ENCODE assay signal across 8 cellular contexts in genomic region chr15:64092864-64093626, GRCh38. TPM values are rescaled to one million over a fixed set of nuclear protein-coding genes. Genes with fewer than 3 reads are reported as not detected.
A peak's percentile ranks its signal among the peaks of the same experiment; 100 is the strongest.
DNase-seq lines count a peak whose midpoint lies in the region; FAIRE-seq and TF ChIP-seq lines count a peak whose summit lies in the region.

No MANE protein-coding gene starts in this region.

- no peak for FAIRE-seq in keratinocyte (lab: Jason Lieb, UNC)

- H3K4me3 ChIP-seq in HUES48 (ENCODE audit: low read depth, low read length), result peak overlapping the region; percentile 93
- peak overlapping the region; percentile 62 to 69 (median 67) for H3K4me3 ChIP-seq in mammary epithelial cell (replicated peaks in 1 of 3; ENCODE audit: insufficient read depth in 1 of 3, low read depth in 2 of 3, low read length in 3 of 3)
- H3K4me3 ChIP-seq in keratinocyte (ENCODE audit: control insufficient read depth in 2 of 3, extremely low read depth in 1 of 3, insufficient read depth in 2 of 3, low read depth in 1 of 3, low read length in 3 of 3), result peak overlapping the region; percentile 60 to 70 (median 66)

- H3K9ac ChIP-seq in HUES48 (ENCODE audit: low read depth, low read length), result peak overlapping the region; percentile 74
- H3K9ac ChIP-seq in mammary epithelial cell (ENCODE audit: insufficient read depth, low read length), result peak overlapping the region; percentile 89
- H3K9ac ChIP-seq in keratinocyte (ENCODE audit: control insufficient read depth, extremely low read depth, insufficient read depth, low read length), result peak overlapping the region; percentile 79

- TF ChIP-seq CTCF in mammary epithelial cell (conservative IDR thresholded peaks at IDR 0.05 in 1 of 2, IDR thresholded peaks at IDR 0.05 in 1 of 2; ENCODE audit: extremely low read depth in 1 of 2, insufficient read depth in 1 of 2, low read depth in 1 of 2, low read length in 2 of 2) (peak in 1 of 2 donors; percentile 11), keratinocyte (optimal IDR thresholded peaks at IDR 0.05 in 1 of 3, IDR thresholded peaks at IDR 0.05 in 1 of 3, conservative IDR thresholded peaks at IDR 0.05 in 1 of 3; ENCODE audit: extremely low read depth in 1 of 3, insufficient read depth in 2 of 3, low read length in 3 of 3) (no peak)

- peak overlapping the region; percentile 92 for H3K4me2 ChIP-seq in mammary epithelial cell (ENCODE audit: insufficient read depth, low read depth, low read length)
- peak overlapping the region; percentile 96 for H3K4me2 ChIP-seq in keratinocyte (ENCODE audit: control insufficient read depth, extremely low read depth, insufficient read depth, low read depth, low read length)

- H3K36me3 ChIP-seq in HUES48 (ENCODE audit: control insufficient read depth, insufficient read depth, low read length), result peaks cover 18% of the 10 kb centered on the region
- peaks cover 8% of the 10 kb centered on the region for H3K36me3 ChIP-seq in mammary epithelial cell (ENCODE audit: insufficient read depth, low read length)
- H3K36me3 ChIP-seq in keratinocyte (ENCODE audit: control insufficient read depth in 2 of 2, extremely low read depth in 1 of 2, insufficient read depth in 2 of 2, low read length in 2 of 2), result peaks cover 2 to 6% of the 10 kb centered on the region in 2 experiments

- peak; percentile 46 for DNase-seq in ACHN
- peak; percentile 39 for DNase-seq in SKM-1 treated with dmso at 0.1 percent for 144 hours (lab: John Stamatoyannopoulos, UW; ENCODE audit: unreplicated experiment)
- peak; percentile 38 for DNase-seq in mammary epithelial cell
- no peak for DNase-seq in keratinocyte (ENCODE audit: low read depth, low spot score)
- peak; percentile 3 to 7 for DNase-seq in stimulated activated CD4-positive, alpha-beta T cell treated with anti-CD3 and anti-CD28 coated beads, Interleukin-1b, Interleukin-23, amount 100 ng/mL, for 4 hours (ENCODE audit: low read depth in 2 of 2)
- DNase-seq in GOT3 (lab: John Stamatoyannopoulos, UW), result no peak

- peak; percentile 14 for TF ChIP-seq POLR2A in GM15510 (IDR thresholded peaks at IDR 0.05; ENCODE audit: borderline replicate concordance, extremely low read depth, insufficient read length)

- H3K27ac ChIP-seq in HUES48 (ENCODE audit: low read depth, low read length), result peak overlapping the region; percentile 81
- H3K27ac ChIP-seq in mammary epithelial cell (ENCODE audit: insufficient read depth, low read depth, low read length), result peak overlapping the region; percentile 64
- H3K27ac ChIP-seq in keratinocyte (ENCODE audit: control insufficient read depth, insufficient read depth, low read length), result peak overlapping the region; percentile 87

- H3K4me1 ChIP-seq in HUES48 (ENCODE audit: control insufficient read depth, insufficient read depth, low read length) (peaks cover 15% of the 10 kb centered on the region), mammary epithelial cell (ENCODE audit: insufficient read depth, low read length) (peaks cover 24% of the 10 kb centered on the region), keratinocyte (ENCODE audit: control insufficient read depth, extremely low read depth, insufficient read depth, low read length) (peaks cover 35% of the 10 kb centered on the region)

- 5% methylated on average over 19 of the region's 22 CpGs for WGBS in mammary epithelial cell (ENCODE audit: low coverage, missing lambda C conversion rate)

- H4K20me1 ChIP-seq in mammary epithelial cell (ENCODE audit: insufficient read depth, low read length), result no peaks in the 10 kb centered on the region
- no peaks in the 10 kb centered on the region for H4K20me1 ChIP-seq in keratinocyte (ENCODE audit: control insufficient read depth, extremely low read depth, insufficient read depth, low read length)

- BruUV-seq in mammary epithelial cell (replicated peaks; lab: Mats Ljungman, UMichigan), result TSS peak; percentile 58

- dilution Hi-C loops in mammary epithelial cell (cut with HindIII; ENCODE audit: low sequenced_read_pairs), result no loop called here
- dilution Hi-C loops in keratinocyte (cut with MboI; ENCODE audit: extremely low pct_ligation_motif_present, low sequenced_read_pairs), result no loop called here

- CTCF ChIA-PET in mammary epithelial cell (lab: Charles Lee; ENCODE audit: low non-redundant PET), result interaction anchor here (0.6 to 1.1 kb wide), 3 partner anchors 43 to 148 kb away, joined by 3 to 11 read pairs (median 3); no protein-coding TSS in a partner anchor

- in situ Hi-C loops in ACHN (cut with HindIII; ENCODE audit: low pct_ligation_motif_present, low pct_unique_long_range_greater_than_20kb, low sequenced_read_pairs), result no loop called here
- in situ Hi-C loops in mammary epithelial cell (cut with MboI; ENCODE audit: low sequenced_read_pairs in 2 of 2), result no loop called here

- no peaks in the 10 kb centered on the region for H3K27me3 ChIP-seq in HUES48 (ENCODE audit: control insufficient read depth, insufficient read depth, low read length)
- H3K27me3 ChIP-seq in mammary epithelial cell (ENCODE audit: insufficient read depth, low read length), result no peaks in the 10 kb centered on the region
- no peaks in the 10 kb centered on the region for H3K27me3 ChIP-seq in keratinocyte (ENCODE audit: control insufficient read depth, extremely low read depth, insufficient read depth, low read length)

- H3K9me3 ChIP-seq in HUES48 (ENCODE audit: control insufficient read depth, insufficient read depth, low read length) (no peaks in the 10 kb centered on the region), mammary epithelial cell (replicated peaks; ENCODE audit: insufficient read depth, low read length) (no peaks in the 10 kb centered on the region), keratinocyte (ENCODE audit: control insufficient read depth, low read depth, low read length) (no peaks in the 10 kb centered on the region)

- H3K79me2 ChIP-seq in mammary epithelial cell (ENCODE audit: insufficient read depth, low read length) (peaks cover 74% of the 10 kb centered on the region), keratinocyte (ENCODE audit: control insufficient read depth, insufficient read depth, low read length) (peaks cover 68% of the 10 kb centered on the region)

- H2AFZ ChIP-seq in mammary epithelial cell (ENCODE audit: low read depth, low read length) (peak overlapping the region; percentile 89), keratinocyte (ENCODE audit: control insufficient read depth, low read length) (peak overlapping the region; percentile 69)

- intact Hi-C loops in mammary epithelial cell (cut with micrococcal nuclease), result loop anchor here (10.0 kb wide), 2 partner anchors 262 to 588 kb away; partner anchors contain the start of genes CSNK1G1 and USP3

- no peaks in the 10 kb centered on the region for H3K9me1 ChIP-seq in keratinocyte (ENCODE audit: control insufficient read depth, extremely low read depth, insufficient read depth, low read length)

RNA-seq across cellular contexts. Expression of gene CIAO2A, which starts 0.6 kb away (rescaled TPM):
- 10 to 100 TPM; 31.8 to 47.0 TPM for total RNA-seq in mammary epithelial cell
- polyA plus RNA-seq in mammary epithelial cell (44.6 TPM), keratinocyte (50.2 to 111 TPM (median 51.8 TPM) in 3 replicates)
- polyA minus RNA-seq in mammary epithelial cell (76.9 TPM), keratinocyte (4.8 to 16.1 TPM (median 5.6 TPM) in 3 replicates)
- 39.3 TPM for polyA plus RNA-seq in keratinocyte (2011; ENCODE audit: low read depth)
- polyA plus RNA-seq in keratinocyte (2011; cell fraction: cytosol; rRNA removed), result 51.7 and 96.5 TPM in 2 replicates
- polyA plus RNA-seq in keratinocyte (2011; cell fraction: nucleus; rRNA removed), result 18.3 and 26.3 TPM in 2 replicates
- polyA plus RNA-seq in keratinocyte (2012; ENCODE audit: low replicate concordance), result 40.5 and 54.7 TPM in 2 replicates
- 18.8 TPM for polyA minus RNA-seq in keratinocyte (2011; cell fraction: cytosol; rRNA and poly(A)+ RNA removed)
- 5.2 and 5.7 TPM in 2 replicates for polyA minus RNA-seq in keratinocyte (2011; cell fraction: nucleus; rRNA and poly(A)+ RNA removed)

RNA-seq across cellular contexts. Expression of gene SNX1, which starts 2.7 kb away (rescaled TPM):
- total RNA-seq in mammary epithelial cell, result 100 to 1,000 TPM in 1 of 2 donors, 10 to 100 TPM in 1; 42.5 to 100 TPM
- 75.5 TPM for polyA plus RNA-seq in mammary epithelial cell
- 35.7 TPM for polyA minus RNA-seq in mammary epithelial cell
- polyA plus RNA-seq in keratinocyte, result 78.1 to 90.2 TPM (median 86.5 TPM) in 3 replicates
- polyA plus RNA-seq in keratinocyte (2011; ENCODE audit: low read depth), result 49.5 TPM
- 85.7 and 102 TPM in 2 replicates for polyA plus RNA-seq in keratinocyte (2011; cell fraction: cytosol; rRNA removed)
- 133 and 137 TPM in 2 replicates for polyA plus RNA-seq in keratinocyte (2011; cell fraction: nucleus; rRNA removed)
- polyA plus RNA-seq in keratinocyte (2012; ENCODE audit: low replicate concordance), result 52.4 and 71.7 TPM in 2 replicates
- polyA minus RNA-seq in keratinocyte, result 45.7 to 65.1 TPM (median 49.1 TPM) in 3 replicates
- polyA minus RNA-seq in keratinocyte (2011; cell fraction: cytosol; rRNA and poly(A)+ RNA removed), result 34.7 TPM
- polyA minus RNA-seq in keratinocyte (2011; cell fraction: nucleus; rRNA and poly(A)+ RNA removed), result 34.9 and 51.3 TPM in 2 replicates

RNA-seq across cellular contexts. Expression of gene DAPK2, which starts 46.8 kb away (rescaled TPM):
- 1 to 10 TPM in 1 of 2 donors, under 1 TPM in 1; 0.82 to 2.3 TPM for total RNA-seq in mammary epithelial cell
- 0.80 TPM for polyA plus RNA-seq in mammary epithelial cell
- polyA minus RNA-seq in mammary epithelial cell, result not detected
- 0.83 to 1.7 TPM (median 1.4 TPM) in 3 replicates for polyA plus RNA-seq in keratinocyte
- polyA plus RNA-seq in keratinocyte (2011; ENCODE audit: low read depth), result 5.5 TPM
- polyA plus RNA-seq in keratinocyte (2011; cell fraction: cytosol; rRNA removed), result 1.2 and 1.6 TPM in 2 replicates
- 3.3 and 4.8 TPM in 2 replicates for polyA plus RNA-seq in keratinocyte (2011; cell fraction: nucleus; rRNA removed)
- polyA plus RNA-seq in keratinocyte (2012; ENCODE audit: low replicate concordance), result 0.85 and 6.7 TPM in 2 replicates
- polyA minus RNA-seq in keratinocyte, result 0.56 to 1.6 TPM (median 1.3 TPM) in 3 replicates
- polyA minus RNA-seq in keratinocyte (2011; cell fraction: cytosol; rRNA and poly(A)+ RNA removed), result not detected
- polyA minus RNA-seq in keratinocyte (2011; cell fraction: nucleus; rRNA and poly(A)+ RNA removed), result 3.4 and 4.4 TPM in 2 replicates

RNA-seq across cellular contexts. Expression of gene SNX22, which starts 58.5 kb away (rescaled TPM):
- under 1 TPM; 0.17 to 0.31 TPM for total RNA-seq in mammary epithelial cell
- polyA plus RNA-seq in mammary epithelial cell (0.05 TPM), keratinocyte (0.03 to 0.04 TPM in 2 of 3 replicates, not detected in the other)
- polyA minus RNA-seq in mammary epithelial cell (not detected), keratinocyte (0.16 to 0.40 TPM (median 0.16 TPM) in 3 replicates)
- not detected for polyA plus RNA-seq in keratinocyte (2011; ENCODE audit: low read depth)
- 0.01 TPM in 1 of 2 replicates, not detected in the other for polyA plus RNA-seq in keratinocyte (2011; cell fraction: cytosol; rRNA removed)
- polyA plus RNA-seq in keratinocyte (2011; cell fraction: nucleus; rRNA removed), result 0.09 and 0.24 TPM in 2 replicates
- polyA plus RNA-seq in keratinocyte (2012; ENCODE audit: low replicate concordance), result 0.74 and 0.86 TPM in 2 replicates
- polyA minus RNA-seq in keratinocyte (2011; cell fraction: cytosol; rRNA and poly(A)+ RNA removed), result not detected
- 0.32 and 0.54 TPM in 2 replicates for polyA minus RNA-seq in keratinocyte (2011; cell fraction: nucleus; rRNA and poly(A)+ RNA removed)

Comparison
In these comparisons a context has a peak if more than half of its experiments do, and no peak if none do; other contexts are left out.
1. DNase-seq: peak in ACHN (single experiment), SKM-1 treated with dmso at 0.1 percent for 144 hours (single experiment), mammary epithelial cell (single experiment) and stimulated activated CD4-positive, alpha-beta T cell treated with anti-CD3 and anti-CD28 coated beads, Interleukin-1b, Interleukin-23, amount 100 ng/mL, for 4 hours (2 of 2); none in keratinocyte (single experiment) and GOT3 (single experiment).
2. Peak in every context shown above with its lines, with median percentiles within 50 percentile points of each other: H3K27ac ChIP-seq, H3K4me3 ChIP-seq and H3K9ac ChIP-seq.